Comparison of ENCODE assay signal across 9 cellular contexts in the genomic region with DNA sequence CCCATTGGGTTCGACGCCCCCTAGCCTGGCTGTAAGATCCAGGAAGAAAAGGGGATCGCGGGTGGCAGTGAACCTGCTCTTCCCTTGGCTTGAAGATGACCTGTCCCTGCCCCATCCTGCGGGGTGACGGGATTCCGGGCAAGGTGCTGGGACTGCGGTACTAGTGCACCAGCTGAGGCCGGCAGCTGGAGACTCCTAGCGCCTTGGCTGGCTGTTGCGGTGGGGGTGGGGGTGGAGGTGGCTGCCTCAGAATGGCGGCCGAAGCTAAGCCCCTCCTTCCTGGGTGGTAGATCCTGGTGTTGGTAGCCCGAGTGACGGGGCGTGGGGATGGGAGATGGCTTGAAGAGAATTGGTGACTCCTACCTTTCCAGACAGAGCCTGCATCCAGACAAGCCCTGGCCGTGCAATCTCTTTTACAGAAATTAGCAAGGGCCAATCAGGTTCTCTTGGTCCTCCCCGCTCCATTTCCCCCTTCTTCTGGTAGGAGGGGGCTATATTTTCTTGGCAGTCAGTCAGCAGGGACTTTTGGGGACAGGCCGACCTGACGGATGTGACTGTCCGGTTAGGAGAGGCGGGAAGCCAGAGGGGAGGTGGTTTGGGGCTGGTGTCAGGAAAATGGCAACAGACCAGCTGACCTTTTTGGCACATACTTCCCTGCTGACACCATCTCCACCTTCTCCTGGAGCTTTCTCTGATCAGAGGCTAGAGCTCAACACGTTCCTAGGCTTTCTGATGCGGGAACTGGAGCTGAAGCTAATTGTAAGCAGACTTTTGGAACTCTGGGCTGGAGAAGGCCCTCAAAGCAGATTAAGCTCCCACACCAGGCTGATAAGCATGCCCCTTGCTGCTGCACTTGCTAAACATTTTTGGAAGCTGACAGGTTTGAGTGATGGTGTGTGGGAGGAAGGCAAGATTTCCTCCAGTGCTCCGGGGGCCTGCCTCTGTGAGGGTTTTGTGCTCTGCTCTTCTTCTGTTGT. TPM values are rescaled to one million over a fixed set of nuclear protein-coding genes. Genes with fewer than 3 reads are reported as not detected.
DNase-seq lines count a peak whose midpoint lies in the region; ATAC-seq, FAIRE-seq and TF ChIP-seq lines count a peak whose summit lies in the region.
"Had no signal": no experiment of that assay in that cellular context is flagged by ENCODE, and none has a peak within 500 bp of the region (broad histone marks: within the 10 kb centered on the region; RNA-seq: fewer than 3 reads in every experiment).

No MANE protein-coding gene starts in this region.

- H3K9me3 ChIP-seq in mesodermal cell (ENCODE audit: control insufficient read depth, low read length), result no peaks in the 10 kb centered on the region
- H3K9me3 ChIP-seq: mucosa of descending colon had no signal

- peak overlapping the region; percentile 37 for H3K4me3 ChIP-seq in mesodermal cell (ENCODE audit: extremely low read depth, insufficient read depth, low read length, poor library complexity, severe bottlenecking)
- H3K4me3 ChIP-seq: mucosa of descending colon had no signal

- TF ChIP-seq POLR2A in GM12891 (IDR thresholded peaks at IDR 0.05; ENCODE audit: low read depth, low read length), result no peak

- no peak for ATAC-seq in GM19467 (IDR thresholded peaks at IDR 0.05; ENCODE audit: unreplicated experiment)
- no peak for ATAC-seq in HG03196 (IDR thresholded peaks at IDR 0.05; ENCODE audit: unreplicated experiment)
- ATAC-seq: mucosa of descending colon had no signal

- peaks cover 20% of the 10 kb centered on the region for H3K4me1 ChIP-seq in mesodermal cell (ENCODE audit: control insufficient read depth, insufficient read depth, low read length, poor library complexity, severe bottlenecking)

- 15 to 34% methylated on average over 10 of the region's 25 CpGs for WGBS in mesodermal cell (ENCODE audit: insufficient coverage in 2 of 2), 2 experiments

- H3K27ac ChIP-seq in mesodermal cell (ENCODE audit: low read depth, low read length, severe bottlenecking), result peak overlapping the region; percentile 65

- no peaks in the 10 kb centered on the region for H3K36me3 ChIP-seq in mesodermal cell (ENCODE audit: control insufficient read depth, insufficient read depth, low read length)

- peak; percentile 78 for DNase-seq in Daoy (ENCODE audit: low read depth)
- DNase-seq in ecto neural progenitor cell (ENCODE audit: low spot score), result peak; percentile 56
- peak; percentile 35 for DNase-seq in urothelium cell line (ENCODE audit: low spot score)
- DNase-seq in GM12891 (ENCODE audit: insufficient read length, low spot score), result no peak

- FAIRE-seq in urothelium cell line (lab: Jason Lieb, UNC) (no peak), GM12891 (lab: Jason Lieb, UNC) (no peak)

TF ChIP-seq in PFSK-1, 5 proteins besides CTCF, POLR2A, EP300 and RAD21:
- TF ChIP-seq SIN3A (IDR thresholded peaks at IDR 0.05; ENCODE audit: borderline replicate concordance, insufficient read depth, low read length), result peak; percentile 64; the same call in 1 of the 2 replicates
- TF ChIP-seq POLR2AphosphoS5 (IDR thresholded peaks at IDR 0.05; ENCODE audit: low read depth, low read length), result no peak
- TF ChIP-seq FOXP2 (optimal IDR thresholded peaks at IDR 0.05; ENCODE audit: borderline replicate concordance, extremely low read depth, extremely low read length, insufficient read depth), result no peak
- TF ChIP-seq TAF1 (IDR thresholded peaks at IDR 0.05; ENCODE audit: borderline replicate concordance, insufficient read depth, low read length), result peak; percentile 38; the same call in 1 of the 2 replicates
TF ChIP-seq in PFSK-1: peak in this region for 2.

TF ChIP-seq in GM12891, 5 proteins besides CTCF, POLR2A, EP300 and RAD21:
- no peak for TF ChIP-seq PAX5 (IDR thresholded peaks at IDR 0.05; ENCODE audit: insufficient read depth, low read length, severe bottlenecking)
- TF ChIP-seq TAF1 (IDR thresholded peaks at IDR 0.05; ENCODE audit: low read depth, low read length), result no peak
- TF ChIP-seq POLR2AphosphoS5 (IDR thresholded peaks at IDR 0.05; ENCODE audit: low read depth, low read length), result no peak
- no peak for TF ChIP-seq SPI1 (IDR thresholded peaks at IDR 0.05; ENCODE audit: low read depth, low read length)
- TF ChIP-seq POU2F2 (IDR thresholded peaks at IDR 0.05; ENCODE audit: low read depth, low read length), result no peak

RNA-seq across cellular contexts. Expression of gene NAV2, which starts 2.0 kb away (rescaled TPM):
- 1.8 and 2.1 TPM in 2 replicates for total RNA-seq in Daoy (2014; rRNA removed; shearing (Covaris generic))
- 8.4 TPM for polyA plus RNA-seq in PFSK-1 (2012; ENCODE audit: insufficient read length, low read depth)
- 32.9 TPM for polyA plus RNA-seq in mesodermal cell (2013, experiment 1 of 2)
- polyA plus RNA-seq in mesodermal cell (2013, experiment 2 of 2), result 33.4 TPM
- 0.72 TPM for polyA plus RNA-seq in GM12891 (2012; ENCODE audit: low read depth, missing spikeins)
